10 cellular contexts compared by ENCODE assay signal in genomic region chr22:17945851-17946690, GRCh38.
DNase-seq lines count a peak whose midpoint lies in the region; ATAC-seq and TF ChIP-seq lines count a peak whose summit lies in the region.
"Had no signal": no experiment of that assay in that cellular context is flagged by ENCODE, and none has a peak within 500 bp of the region (broad histone marks: within the 10 kb centered on the region; RNA-seq: fewer than 3 reads in every experiment).

No MANE protein-coding gene starts in this region.

- no peaks in the 10 kb centered on the region for H3K9me3 Mint-ChIP-seq in nephron progenitor cell
- H3K9me3 Mint-ChIP-seq in activated CD8-positive, alpha-beta memory T cell treated with anti-CD3 and anti-CD28 coated beads, Interleukin-2, amount 10 ng/mL, durations not matched to agents 7 days and 5 days (ENCODE audit: low read depth) = no peaks in the 10 kb centered on the region
- no peaks in the 10 kb centered on the region for H3K9me3 Mint-ChIP-seq in CD8-positive, alpha-beta T cell

- no peak overlapping the region for H2BK5ac ChIP-seq in IMR-90 (ENCODE audit: low read depth, low read length, poor library complexity, severe bottlenecking)

- H3K36me3 ChIP-seq in BLaER1 treated with 17β-estradiol and CSF1 and Interleukin-3, amounts not matched to agents 10 nM and 100 nM = no peaks in the 10 kb centered on the region
- no peaks in the 10 kb centered on the region for H3K36me3 ChIP-seq in IMR-90 (ENCODE audit: control insufficient read depth, insufficient read depth, low read length)
- no peaks in the 10 kb centered on the region for H3K36me3 ChIP-seq in body of pancreas (replicated peaks in 1 of 2; ENCODE audit: insufficient read depth in 1 of 2, low read depth in 2 of 2)
- H3K36me3 ChIP-seq in CD8-positive, alpha-beta T cell (ENCODE audit: insufficient read depth, low read length) = no peaks in the 10 kb centered on the region

- H3K36me3 Mint-ChIP-seq in nephron progenitor cell (ENCODE audit: low read depth) = no peaks in the 10 kb centered on the region
- H3K36me3 Mint-ChIP-seq in activated CD8-positive, alpha-beta memory T cell treated with anti-CD3 and anti-CD28 coated beads, Interleukin-2, amount 10 ng/mL, durations not matched to agents 7 days and 5 days = peaks cover 1% of the 10 kb centered on the region
- no peaks in the 10 kb centered on the region for H3K36me3 Mint-ChIP-seq in CD8-positive, alpha-beta T cell

- peaks cover 54 to 100% (median 99%) of the 10 kb centered on the region in 10 experiments for H3K4me1 ChIP-seq in BLaER1 treated with 17β-estradiol and CSF1 and Interleukin-3, amounts not matched to agents 10 nM and 100 nM
- H3K4me1 ChIP-seq in IMR-90 (ENCODE audit: control insufficient read depth, insufficient read depth, low read length) (peaks cover 17% of the 10 kb centered on the region), body of pancreas (peaks cover 46% of the 10 kb centered on the region)
- H3K4me1 ChIP-seq in CD8-positive, alpha-beta T cell (ENCODE audit: insufficient read depth, low read length) = no peaks in the 10 kb centered on the region

- H3K4ac ChIP-seq in IMR-90 (ENCODE audit: low read depth, low read length) = no peak overlapping the region

- dilution Hi-C loops in IMR-90 (cut with HindIII; ENCODE audit: low sequenced_read_pairs, unreplicated experiment) = no loop called here

- BruUV-seq in IMR-90 (replicated peaks; lab: Mats Ljungman, UMichigan) = no TSS peak

- H3K4me1 Mint-ChIP-seq in nephron progenitor cell = peaks cover 77% of the 10 kb centered on the region
- no peaks in the 10 kb centered on the region for H3K4me1 Mint-ChIP-seq in activated CD8-positive, alpha-beta memory T cell treated with anti-CD3 and anti-CD28 coated beads, Interleukin-2, amount 10 ng/mL, durations not matched to agents 7 days and 5 days
- peaks cover 3% of the 10 kb centered on the region for H3K4me1 Mint-ChIP-seq in CD8-positive, alpha-beta T cell (ENCODE audit: low read depth)

- intact Hi-C loops in IMR-90 (cut with micrococcal nuclease) (no loop called here), body of pancreas (cut with DNase I) (loop anchor here (5.0 kb wide), 1 partner anchor 49 kb away; no protein-coding TSS in a partner anchor)
- intact Hi-C loops in CD8-positive, alpha-beta T cell (cut with DNase I, micrococcal nuclease) = no loop called here

- no peak overlapping the region for H2AFZ ChIP-seq in IMR-90 (replicated peaks; ENCODE audit: low read length, poor library complexity)

- no peak overlapping the region for H3K56ac ChIP-seq in IMR-90 (ENCODE audit: extremely low read depth, insufficient read depth, low read length)

- H2BK20ac ChIP-seq in IMR-90 (ENCODE audit: low read depth, low read length) = no peak overlapping the region

- H3K4me3 Mint-ChIP-seq in nephron progenitor cell = no peak overlapping the region
- no peak overlapping the region for H3K4me3 Mint-ChIP-seq in activated CD8-positive, alpha-beta memory T cell treated with anti-CD3 and anti-CD28 coated beads, Interleukin-2, amount 10 ng/mL, durations not matched to agents 7 days and 5 days
- H3K4me3 Mint-ChIP-seq in CD8-positive, alpha-beta T cell = no peak overlapping the region

- DNase-seq in IMR-90 = no peak
- DNase-seq in body of pancreas = no peak
- no peak for DNase-seq in nephron progenitor cell
- no peak for DNase-seq in activated CD8-positive, alpha-beta memory T cell treated with anti-CD3 and anti-CD28 coated beads, Interleukin-2, amount 10 ng/mL, durations not matched to agents 7 days and 5 days
- DNase-seq in CD8-positive, alpha-beta T cell = no peak
- no peak for DNase-seq in AML-193 (lab: John Stamatoyannopoulos, UW)
- DNase-seq: activated effector memory CD4-positive, alpha-beta T cell treated with anti-CD3 and anti-CD28 coated beads, Interleukin-2, amount 50 U/mL, for 16 hours had no signal

- no peak overlapping the region for H2AK9ac ChIP-seq in IMR-90 (replicated peaks; ENCODE audit: low read depth, low read length, poor library complexity)

- no peak overlapping the region for H2BK15ac ChIP-seq in IMR-90 (ENCODE audit: low read depth, low read length)

- in situ Hi-C loops in IMR-90 (cut with MboI; ENCODE audit: low sequenced_read_pairs) = no loop called here

- peaks cover 6 to 100% (median 97%) of the 10 kb centered on the region in 11 experiments; a peak in 21 of 22 replicates for H4K20me1 ChIP-seq in BLaER1 treated with 17β-estradiol and CSF1 and Interleukin-3, amounts not matched to agents 10 nM and 100 nM
- H4K20me1 ChIP-seq in IMR-90 (ENCODE audit: insufficient read depth, low read length) = peaks cover 63% of the 10 kb centered on the region

- ATAC-seq in IMR-90 (ENCODE audit: low read depth) (no peak), body of pancreas (no peak), HG03442 (IDR thresholded peaks at IDR 0.05; ENCODE audit: unreplicated experiment) (no peak)
- ATAC-seq in activated CD8-positive, alpha-beta memory T cell treated with anti-CD3 and anti-CD28 coated beads, Interleukin-2, amount 10 ng/mL, durations not matched to agents 7 days and 5 days = no peak
- no peak for ATAC-seq in CD8-positive, alpha-beta T cell

- H3K79me1 ChIP-seq in IMR-90 (ENCODE audit: low read depth in 1 of 2, low read length in 2 of 2) = peaks cover 50 to 91% of the 10 kb centered on the region in 2 experiments

- H3K9me3 ChIP-seq in BLaER1 treated with 17β-estradiol and CSF1 and Interleukin-3, amounts not matched to agents 10 nM and 100 nM (replicated peaks in 1 of 11) = no peaks in the 10 kb centered on the region
- no peaks in the 10 kb centered on the region for H3K9me3 ChIP-seq in IMR-90 (ENCODE audit: control insufficient read depth, insufficient read depth, low read length)
- no peaks in the 10 kb centered on the region for H3K9me3 ChIP-seq in body of pancreas
- no peaks in the 10 kb centered on the region for H3K9me3 ChIP-seq in CD8-positive, alpha-beta T cell (ENCODE audit: low read length)

- no peak overlapping the region for H3K18ac ChIP-seq in IMR-90 (ENCODE audit: low read depth, low read length)

- H4K91ac ChIP-seq in IMR-90 (ENCODE audit: insufficient read depth, low read depth, low read length) = no peak overlapping the region

- H3K9me1 ChIP-seq in IMR-90 (ENCODE audit: insufficient read depth, low read length) = peaks cover 13% of the 10 kb centered on the region

- no peak overlapping the region for H4K8ac ChIP-seq in IMR-90 (ENCODE audit: low read depth in 2 of 2, low read length in 2 of 2)

- no peak overlapping the region for H3K23ac ChIP-seq in IMR-90 (ENCODE audit: low read depth, low read length)

- TF ChIP-seq CTCF in IMR-90 (conservative IDR thresholded peaks at IDR 0.05; ENCODE audit: low read depth, low read length) (no peak), body of pancreas (IDR thresholded peaks at IDR 0.05) (no peak), nephron progenitor cell (IDR thresholded peaks at IDR 0.05) (no peak)
- TF ChIP-seq CTCF in CD8-positive, alpha-beta T cell (IDR thresholded peaks at IDR 0.05) = no peak

- H3K4me2 ChIP-seq in BLaER1 treated with 17β-estradiol and CSF1 and Interleukin-3, amounts not matched to agents 10 nM and 100 nM = peak overlapping the region; percentile 65 to 97 (median 88)
- no peak overlapping the region for H3K4me2 ChIP-seq in IMR-90 (ENCODE audit: low read depth, low read length)

- H3K27ac ChIP-seq in BLaER1 treated with 17β-estradiol and CSF1 and Interleukin-3, amounts not matched to agents 10 nM and 100 nM = peak overlapping the region in 6 of 11 experiments; percentile 19 to 68 (median 56); a peak in 13 of 22 replicates
- H3K27ac ChIP-seq in IMR-90 (ENCODE audit: insufficient read depth, low read length) = no peak overlapping the region
- H3K27ac ChIP-seq in body of pancreas = peak overlapping the region in 3 of 4 donors; percentile 48 to 61 (median 51)
- no peak overlapping the region for H3K27ac ChIP-seq in CD8-positive, alpha-beta T cell (ENCODE audit: low read depth, low read length)
- H3K27ac ChIP-seq: C4-2B had no signal

- 100% methylated on average over 1 of the region's 16 CpGs; no CpG with 5 or more reads in 1 of the 2 experiments for WGBS in IMR-90 (ENCODE audit: extremely low coverage in 2 of 2, insufficient read length in 1 of 2), 2 experiments
- WGBS in body of pancreas, 2 donors = 78 to 79% methylated on average over 12 to 16 of the region's 16 CpGs

- no peak overlapping the region for H2AK5ac ChIP-seq in IMR-90 (ENCODE audit: low read depth, low read length)

- CTCF ChIA-PET in IMR-90 (lab: Yijun Ruan, JAX) = no interaction called here
- CTCF ChIA-PET in activated CD8-positive, alpha-beta memory T cell treated with anti-CD3 and anti-CD28 coated beads, Interleukin-2, amount 10 ng/mL, durations not matched to agents 7 days and 5 days (lab: Charles Lee) = no interaction called here
- CTCF ChIA-PET in CD8-positive, alpha-beta T cell (lab: Charles Lee) = no interaction called here

- H4K5ac ChIP-seq in IMR-90 (ENCODE audit: low read depth, low read length) = no peak overlapping the region

- H3K4me3 ChIP-seq in BLaER1 treated with 17β-estradiol and CSF1 and Interleukin-3, amounts not matched to agents 10 nM and 100 nM = peak overlapping the region in 7 of 10 experiments; percentile 8 to 44 (median 40); a peak in 12 of 20 replicates
- no peak overlapping the region for H3K4me3 ChIP-seq in IMR-90 (ENCODE audit: insufficient read depth, low read depth, low read length)
- no peak overlapping the region for H3K4me3 ChIP-seq in body of pancreas
- H3K4me3 ChIP-seq in CD8-positive, alpha-beta T cell (ENCODE audit: low read depth, low read length) = no peak overlapping the region

- POLR2A ChIA-PET in IMR-90 (lab: Charles Lee; ENCODE audit: unreplicated experiment) = no interaction called here
- POLR2A ChIA-PET in CD8-positive, alpha-beta T cell (lab: Charles Lee) = no interaction called here

- no peak overlapping the region for H3K14ac ChIP-seq in IMR-90 (replicated peaks; ENCODE audit: low read depth, low read length)

- H2BK120ac ChIP-seq in IMR-90 (ENCODE audit: low read depth, low read length) = no peak overlapping the region

- no peaks in the 10 kb centered on the region for H3K27me3 Mint-ChIP-seq in nephron progenitor cell (ENCODE audit: low read depth, poor library complexity)
- H3K27me3 Mint-ChIP-seq in activated CD8-positive, alpha-beta memory T cell treated with anti-CD3 and anti-CD28 coated beads, Interleukin-2, amount 10 ng/mL, durations not matched to agents 7 days and 5 days = no peaks in the 10 kb centered on the region
- H3K27me3 Mint-ChIP-seq in CD8-positive, alpha-beta T cell (ENCODE audit: low read depth) = no peaks in the 10 kb centered on the region

- TF ChIP-seq POLR2A in IMR-90 (IDR thresholded peaks at IDR 0.05; ENCODE audit: low read depth, low read length) = no peak
- TF ChIP-seq POLR2A in body of pancreas (IDR thresholded peaks at IDR 0.05) = no peak

- no peak for TF ChIP-seq RAD21 in IMR-90 (IDR thresholded peaks at IDR 0.05; ENCODE audit: low read length)

- no peaks in the 10 kb centered on the region for H3K27me3 ChIP-seq in BLaER1 treated with 17β-estradiol and CSF1 and Interleukin-3, amounts not matched to agents 10 nM and 100 nM
- H3K27me3 ChIP-seq in IMR-90 (ENCODE audit: control insufficient read depth, insufficient read depth, low read length) (no peaks in the 10 kb centered on the region), body of pancreas (no peaks in the 10 kb centered on the region)
- H3K27me3 ChIP-seq in CD8-positive, alpha-beta T cell (ENCODE audit: insufficient read depth, low read length) = no peaks in the 10 kb centered on the region

- H3K27ac Mint-ChIP-seq in nephron progenitor cell = peak overlapping the region; percentile 60
- no peak overlapping the region for H3K27ac Mint-ChIP-seq in activated CD8-positive, alpha-beta memory T cell treated with anti-CD3 and anti-CD28 coated beads, Interleukin-2, amount 10 ng/mL, durations not matched to agents 7 days and 5 days
- no peak overlapping the region for H3K27ac Mint-ChIP-seq in CD8-positive, alpha-beta T cell

- peak overlapping the region in 8 of 11 experiments; percentile 7 to 69 (median 56); a peak in 12 of 22 replicates for H3K9ac ChIP-seq in BLaER1 treated with 17β-estradiol and CSF1 and Interleukin-3, amounts not matched to agents 10 nM and 100 nM
- no peak overlapping the region for H3K9ac ChIP-seq in IMR-90 (ENCODE audit: low read depth, low read length)

Comparison
In these comparisons a context has a peak if more than half of its experiments do, and no peak if none do; other contexts are left out.
1. H3K27ac ChIP-seq: peak in BLaER1 treated with 17β-estradiol and CSF1 and Interleukin-3, amounts not matched to agents 10 nM and 100 nM (6 of 11) and body of pancreas (3 of 4); none in IMR-90 (single experiment) and CD8-positive, alpha-beta T cell (single experiment).
2. H3K4me3 ChIP-seq: peak in BLaER1 treated with 17β-estradiol and CSF1 and Interleukin-3, amounts not matched to agents 10 nM and 100 nM (7 of 10); none in IMR-90 (single experiment), body of pancreas (0 of 2) and CD8-positive, alpha-beta T cell (single experiment).